Comparison of ENCODE assay signal across 20 cellular contexts in genomic region chr11:29956076-29956556, GRCh38.
DNase-seq lines count a peak whose midpoint lies in the region; ATAC-seq, FAIRE-seq and TF ChIP-seq lines count a peak whose summit lies in the region.
"Had no signal": no experiment of that assay in that cellular context is flagged by ENCODE, and none has a peak within 500 bp of the region (broad histone marks: within the 10 kb centered on the region; RNA-seq: fewer than 3 reads in every experiment).

No MANE protein-coding gene starts in this region.

- H3K27me3 ChIP-seq in HepG2 (ENCODE audit: control insufficient read depth in 1 of 2, insufficient read depth in 2 of 2, low read length in 2 of 2): no peaks in the 10 kb centered on the region
- H3K27me3 ChIP-seq in right lobe of liver: no peaks in the 10 kb centered on the region
- no peaks in the 10 kb centered on the region for H3K27me3 ChIP-seq in MM.1S (replicated peaks; ENCODE audit: insufficient read depth, low read length)
- H3K27me3 ChIP-seq: BLaER1 had no signal

- H3K9ac ChIP-seq in HepG2 (ENCODE audit: insufficient read depth, low read depth, low read length) (no peak overlapping the region), MM.1S (ENCODE audit: low read length) (peak overlapping the region; percentile 36)
- H3K9ac ChIP-seq: BLaER1 had no signal

- no peaks in the 10 kb centered on the region for H3K4me1 ChIP-seq in HepG2 (ENCODE audit: insufficient read depth, low read length)
- no peaks in the 10 kb centered on the region for H3K4me1 ChIP-seq in right lobe of liver
- H3K4me1 ChIP-seq in MM.1S (ENCODE audit: low read length): peaks cover 24% of the 10 kb centered on the region
- H3K4me1 ChIP-seq: BLaER1, Caco-2 had no signal

- no peaks in the 10 kb centered on the region for H3K9me2 ChIP-seq in MM.1S (replicated peaks; ENCODE audit: insufficient read depth, low read length)

- WGBS in HepG2 (ENCODE audit: low lambda C conversion rate): 21% methylated on average over 2 of the region's 2 CpGs
- 63% methylated on average over 2 of the region's 2 CpGs for WGBS in right lobe of liver (ENCODE audit: insufficient coverage, low coverage, low lambda C conversion rate, missing lambda C conversion rate)

- H3K4me3 Mint-ChIP-seq in natural killer cell treated with Interleukin-12 subunit alpha and Interleukin-12 subunit beta and Interleukin-15 and Interleukin-18, amount 100 ng/mL, for 72 hours: no peak overlapping the region
- H3K4me3 Mint-ChIP-seq: B cell; CD4-positive, CD25-positive, alpha-beta regulatory T cell; CD8-positive, alpha-beta T cell; GM23338; H9 had no signal

- H4K20me1 ChIP-seq in HepG2 (ENCODE audit: insufficient read depth, low read length) (no peaks in the 10 kb centered on the region), MM.1S (ENCODE audit: insufficient read depth, low read length) (no peaks in the 10 kb centered on the region)
- H4K20me1 ChIP-seq: BLaER1 had no signal

- TF ChIP-seq RAD21 in HepG2 (CRISPR knock-in tag; IDR thresholded peaks at IDR 0.05): no peak

- intact Hi-C loops in HepG2 (cut with micrococcal nuclease; ENCODE audit: unreplicated experiment) (no loop called here), right lobe of liver (cut with DNase I) (no loop called here)

- POLR2A ChIA-PET in HepG2 (lab: Yijun Ruan, JAX): no interaction called here

- no peaks in the 10 kb centered on the region for H3K36me3 ChIP-seq in HepG2 (replicated peaks in 1 of 2; ENCODE audit: control insufficient read depth in 1 of 2, insufficient read depth in 2 of 2, low read length in 2 of 2)
- no peaks in the 10 kb centered on the region for H3K36me3 ChIP-seq in right lobe of liver
- H3K36me3 ChIP-seq in MM.1S (replicated peaks; ENCODE audit: insufficient read depth, low read length): no peaks in the 10 kb centered on the region
- H3K36me3 ChIP-seq: BLaER1 had no signal

- H3K9me3 ChIP-seq in HepG2 (ENCODE audit: low read length): peaks cover 77% of the 10 kb centered on the region
- H3K9me3 ChIP-seq in right lobe of liver: no peaks in the 10 kb centered on the region
- H3K9me3 ChIP-seq in MM.1S (replicated peaks; ENCODE audit: insufficient read depth, low read length): no peaks in the 10 kb centered on the region
- H3K9me3 ChIP-seq: Caco-2 had no signal

- FAIRE-seq in HepG2 (lab: Jason Lieb, UNC): no peak
- FAIRE-seq: GM12891, GM18507 had no signal

- no peaks in the 10 kb centered on the region for H3K4me1 Mint-ChIP-seq in natural killer cell treated with Interleukin-12 subunit alpha and Interleukin-12 subunit beta and Interleukin-15 and Interleukin-18, amount 100 ng/mL, for 72 hours (ENCODE audit: low read depth in 2 of 2)
- H3K4me1 Mint-ChIP-seq: B cell had no signal

- H2AFZ ChIP-seq in HepG2 (ENCODE audit: low read length): no peak overlapping the region
- H2AFZ ChIP-seq in MM.1S (ENCODE audit: low read length): no peak overlapping the region

- H3K4me3 ChIP-seq in HepG2 (replicated peaks in 1 of 3; ENCODE audit: insufficient read depth in 1 of 3, low read depth in 2 of 3, low read length in 3 of 3) (no peak overlapping the region), right lobe of liver (no peak overlapping the region), MM.1S (ENCODE audit: low read length) (no peak overlapping the region)
- H3K4me3 ChIP-seq: BLaER1, GM23338 had no signal

- peaks cover 11% of the 10 kb centered on the region for H3F3A ChIP-seq in MM.1S (ENCODE audit: insufficient read depth, low read length)

- no peak for DNase-seq in HepG2 (ENCODE audit: low spot score)
- no peak for DNase-seq in right lobe of liver
- peak; percentile 94 for DNase-seq in MM.1S
- peak; percentile 3 for DNase-seq in foreskin melanocyte
- DNase-seq in natural killer cell treated with Interleukin-12 subunit alpha and Interleukin-12 subunit beta and Interleukin-15 and Interleukin-18, amount 100 ng/mL, for 72 hours (ENCODE audit: low spot score): no peak
- DNase-seq in stimulated activated CD8-positive, alpha-beta memory T cell treated with anti-CD3 and anti-CD28 coated beads, Interleukin-4, amount 100 ng/mL, for 48 hours: no peak
- DNase-seq: Caco-2; CD4-positive, CD25-positive, alpha-beta regulatory T cell; CD8-positive, alpha-beta T cell; DMS153; DMS79 treated with DMSO at 0.1 percent for 48 hours; GF-D8; H9 had no signal

- H3K27ac ChIP-seq in HepG2 (ENCODE audit: extremely low read length, insufficient read depth, low read length): no peak overlapping the region
- no peak overlapping the region for H3K27ac ChIP-seq in right lobe of liver
- H3K27ac ChIP-seq in MM.1S (ENCODE audit: low read length): peak overlapping the region; percentile 82
- H3K27ac ChIP-seq: BLaER1, C4-2B had no signal

- peaks cover 23% of the 10 kb centered on the region for H3K9me3 Mint-ChIP-seq in natural killer cell treated with Interleukin-12 subunit alpha and Interleukin-12 subunit beta and Interleukin-15 and Interleukin-18, amount 100 ng/mL, for 72 hours
- H3K9me3 Mint-ChIP-seq: GM23338 had no signal

- no TSS peak for BruUV-seq in HepG2 (replicated peaks; lab: Mats Ljungman, UMichigan)

- no peak overlapping the region for H3K27ac Mint-ChIP-seq in natural killer cell treated with Interleukin-12 subunit alpha and Interleukin-12 subunit beta and Interleukin-15 and Interleukin-18, amount 100 ng/mL, for 72 hours
- H3K27ac Mint-ChIP-seq: B cell; CD4-positive, CD25-positive, alpha-beta regulatory T cell; CD8-positive, alpha-beta T cell; GM23338; H9 had no signal

- peaks cover 4% of the 10 kb centered on the region for H3K36me3 Mint-ChIP-seq in natural killer cell treated with Interleukin-12 subunit alpha and Interleukin-12 subunit beta and Interleukin-15 and Interleukin-18, amount 100 ng/mL, for 72 hours
- H3K36me3 Mint-ChIP-seq: CD4-positive, CD25-positive, alpha-beta regulatory T cell; CD8-positive, alpha-beta T cell had no signal

- ATAC-seq in HepG2: no peak
- no peak for ATAC-seq in right lobe of liver
- no peak for ATAC-seq in natural killer cell treated with Interleukin-12 subunit alpha and Interleukin-12 subunit beta and Interleukin-15 and Interleukin-18, amount 100 ng/mL, for 72 hours
- ATAC-seq: CD8-positive, alpha-beta T cell; GM23338; HCT116 had no signal

- CTCF ChIA-PET in HepG2 (lab: Yijun Ruan, JAX; ENCODE audit: low intra/inter-chr PET ratio, low total read pairs): no interaction called here

- H3K4me2 ChIP-seq in HepG2 (ENCODE audit: low read depth, low read length) (no peak overlapping the region), MM.1S (ENCODE audit: low read depth, low read length) (peak overlapping the region; percentile 36; the same call in 1 of the 2 replicates)
- H3K4me2 ChIP-seq: BLaER1, GM23338 had no signal

- TF ChIP-seq CTCF in HepG2 (CRISPR knock-in tag; IDR thresholded peaks at IDR 0.05) (no peak), right lobe of liver (IDR thresholded peaks at IDR 0.05) (no peak), MM.1S (IDR thresholded peaks at IDR 0.05; ENCODE audit: low read length) (no peak)

- no peaks in the 10 kb centered on the region for H3K27me3 Mint-ChIP-seq in natural killer cell treated with Interleukin-12 subunit alpha and Interleukin-12 subunit beta and Interleukin-15 and Interleukin-18, amount 100 ng/mL, for 72 hours
- H3K27me3 Mint-ChIP-seq: B cell; CD4-positive, CD25-positive, alpha-beta regulatory T cell had no signal

- no peaks in the 10 kb centered on the region for H3K79me2 ChIP-seq in HepG2 (ENCODE audit: insufficient read depth, low read length)
- no peaks in the 10 kb centered on the region for H3K79me2 ChIP-seq in MM.1S (ENCODE audit: low read length)

- no peak for TF ChIP-seq EP300 in HepG2 (IDR thresholded peaks at IDR 0.05; ENCODE audit: low read depth in 2 of 2, low read length in 2 of 2)
- TF ChIP-seq EP300 in HepG2 (CRISPR knock-in tag; IDR thresholded peaks at IDR 0.05; ENCODE audit: borderline replicate concordance): no peak

- TF ChIP-seq POLR2A in HepG2 (IDR thresholded peaks at IDR 0.05; ENCODE audit: insufficient read depth in 1 of 2, low read depth in 2 of 2, low read length in 2 of 2) (no peak), right lobe of liver (IDR thresholded peaks at IDR 0.05) (no peak)

- in situ Hi-C loops in HepG2 (cut with HindIII; ENCODE audit: extremely low pct_ligation_motif_present, low pct_unique_long_range_greater_than_20kb): no loop called here

TF ChIP-seq in HepG2, 621 proteins besides CTCF, POLR2A, EP300 and RAD21:
- TF ChIP-seq HNF4A (CRISPR knock-in tag; IDR thresholded peaks at IDR 0.05) (no peak), SMAD9 (CRISPR knock-in tag; IDR thresholded peaks at IDR 0.05) (no peak), ATM (IDR thresholded peaks at IDR 0.05; ENCODE audit: borderline replicate concordance) (no peak), MED8 (CRISPR knock-in tag; IDR thresholded peaks at IDR 0.05; ENCODE audit: insufficient replicate concordance) (no peak), MAFF (IDR thresholded peaks at IDR 0.05; ENCODE audit: low read depth, low read length) (peak; percentile 28; the same call in 1 of the 2 replicates), ZSCAN12 (CRISPR knock-in tag; IDR thresholded peaks at IDR 0.05) (no peak), MAFK (conservative IDR thresholded peaks at IDR 0.05 in 1 of 2, IDR thresholded peaks at IDR 0.05 in 1 of 2; ENCODE audit: low read length in 2 of 2) (peak; percentile 25 to 61; a peak in 3 of 4 replicates)

Comparison
In these comparisons a context has a peak if more than half of its experiments do, and no peak if none do; other contexts are left out.
1. DNase-seq: peak in MM.1S (single experiment) and foreskin melanocyte (single experiment); none in HepG2 (single experiment), right lobe of liver (0 of 3), natural killer cell treated with Interleukin-12 subunit alpha and Interleukin-12 subunit beta and Interleukin-15 and Interleukin-18, amount 100 ng/mL, for 72 hours (single experiment) and stimulated activated CD8-positive, alpha-beta memory T cell treated with anti-CD3 and anti-CD28 coated beads, Interleukin-4, amount 100 ng/mL, for 48 hours (single experiment).